1 cellular context compared by ENCODE assay signal in genomic region chr16:30697264-30698138, GRCh38.
A peak's percentile ranks its signal among the peaks of the same experiment; 100 is the strongest.
TF ChIP-seq lines count a peak whose summit lies in the region.

No MANE protein-coding gene starts in this region.

TF ChIP-seq in HepG2, 621 proteins besides CTCF, POLR2A, EP300 and RAD21 (continued from another document and continues in another):
- TF ChIP-seq ZHX2 (IDR thresholded peaks at IDR 0.05; ENCODE audit: low read depth) (no peak), ZHX2 (CRISPR knock-in tag; IDR thresholded peaks at IDR 0.05; ENCODE audit: borderline replicate concordance) (no peak), RFXAP (CRISPR knock-in tag; IDR thresholded peaks at IDR 0.05; ENCODE audit: borderline replicate concordance) (no peak), ZNF564 (CRISPR knock-in tag; IDR thresholded peaks at IDR 0.05) (no peak), ZNF670 (CRISPR knock-in tag; IDR thresholded peaks at IDR 0.05; ENCODE audit: borderline replicate concordance) (no peak), ZNF550 (CRISPR knock-in tag; IDR thresholded peaks at IDR 0.05; ENCODE audit: borderline replicate concordance) (peak; percentile 95), MEIS1 (CRISPR knock-in tag; IDR thresholded peaks at IDR 0.05; ENCODE audit: borderline replicate concordance) (no peak), ZNF44 (CRISPR knock-in tag; IDR thresholded peaks at IDR 0.05) (no peak), ZNF296 (CRISPR knock-in tag; conservative IDR thresholded peaks at IDR 0.05) (no peak), RFX3 (CRISPR knock-in tag; IDR thresholded peaks at IDR 0.05) (no peak), GTF3A (CRISPR knock-in tag; conservative IDR thresholded peaks at IDR 0.05) (0 out of 2 replicates have a peak, but pooled peaks have one; percentile 34), SUZ12 (IDR thresholded peaks at IDR 0.05; ENCODE audit: low read depth, low read length) (peak; percentile 80), NPAS2 (CRISPR knock-in tag; IDR thresholded peaks at IDR 0.05; ENCODE audit: borderline replicate concordance) (no peak), ZNF383 (CRISPR knock-in tag; IDR thresholded peaks at IDR 0.05; ENCODE audit: borderline replicate concordance) (no peak), ZNF230 (CRISPR knock-in tag; IDR thresholded peaks at IDR 0.05) (0 out of 2 replicates have a peak, but pooled peaks have one; percentile 11), ZNF274 (CRISPR knock-in tag; IDR thresholded peaks at IDR 0.05) (no peak), ZNF547 (CRISPR knock-in tag; IDR thresholded peaks at IDR 0.05) (no peak), MTA3 (CRISPR knock-in tag; IDR thresholded peaks at IDR 0.05) (no peak), ZBTB42 (CRISPR knock-in tag; IDR thresholded peaks at IDR 0.05) (no peak), ZFP90 (CRISPR knock-in tag; IDR thresholded peaks at IDR 0.05; ENCODE audit: borderline replicate concordance) (no peak), MED1 (CRISPR knock-in tag; IDR thresholded peaks at IDR 0.05) (no peak), MTA1 (CRISPR knock-in tag; IDR thresholded peaks at IDR 0.05; ENCODE audit: borderline replicate concordance) (no peak), ZMAT3 (CRISPR knock-in tag; conservative IDR thresholded peaks at IDR 0.05) (no peak), PHF5A (CRISPR knock-in tag; IDR thresholded peaks at IDR 0.05; ENCODE audit: low read depth, unreplicated experiment) (peak; percentile 20), ZNF292 (CRISPR knock-in tag; IDR thresholded peaks at IDR 0.05; ENCODE audit: borderline replicate concordance, low read depth) (0 out of 2 replicates have a peak, but pooled peaks have one; percentile 32), BORCS8-MEF2B (CRISPR knock-in tag; IDR thresholded peaks at IDR 0.05) (no peak), ZNF619 (CRISPR knock-in tag; IDR thresholded peaks at IDR 0.05) (peak; percentile 80; the same call in 1 of the 2 replicates), NFYB (CRISPR knock-in tag; IDR thresholded peaks at IDR 0.05) (no peak), REL (CRISPR knock-in tag; conservative IDR thresholded peaks at IDR 0.05) (no peak), EHMT2 (IDR thresholded peaks at IDR 0.05; ENCODE audit: borderline replicate concordance, low read depth, low read length) (no peak), ZNF350 (CRISPR knock-in tag; IDR thresholded peaks at IDR 0.05; ENCODE audit: borderline replicate concordance, low read depth) (no peak), ATAD3A (CRISPR knock-in tag; IDR thresholded peaks at IDR 0.05) (no peak), RERE (CRISPR knock-in tag; IDR thresholded peaks at IDR 0.05; ENCODE audit: low read depth) (no peak), SAP130 (CRISPR knock-in tag; IDR thresholded peaks at IDR 0.05; ENCODE audit: low read depth) (no peak; the same call in 1 of the 2 replicates), ZNF773 (CRISPR knock-in tag; IDR thresholded peaks at IDR 0.05; ENCODE audit: borderline replicate concordance) (no peak), POLR2G (IDR thresholded peaks at IDR 0.05; ENCODE audit: low read depth, low read length) (no peak), ZNF552 (CRISPR knock-in tag; IDR thresholded peaks at IDR 0.05; ENCODE audit: borderline replicate concordance) (no peak), MATR3 (CRISPR knock-in tag; IDR thresholded peaks at IDR 0.05) (no peak), ZNF784 (CRISPR knock-in tag; IDR thresholded peaks at IDR 0.05; ENCODE audit: borderline replicate concordance) (no peak), PHB2 (IDR thresholded peaks at IDR 0.05; ENCODE audit: partially characterized antibody) (no peak), NR2F6 (IDR thresholded peaks at IDR 0.05) (no peak), NR2F6 (CRISPR knock-in tag; IDR thresholded peaks at IDR 0.05) (no peak), MED8 (CRISPR knock-in tag; IDR thresholded peaks at IDR 0.05; ENCODE audit: insufficient replicate concordance) (no peak), NONO (IDR thresholded peaks at IDR 0.05) (no peak), NONO (CRISPR knock-in tag; conservative IDR thresholded peaks at IDR 0.05) (no peak), HMG20A (CRISPR knock-in tag; IDR thresholded peaks at IDR 0.05; ENCODE audit: borderline replicate concordance) (no peak), TERF1 (CRISPR knock-in tag; IDR thresholded peaks at IDR 0.05) (no peak), NCOA1 (CRISPR knock-in tag; IDR thresholded peaks at IDR 0.05) (no peak), ARNT2 (CRISPR knock-in tag; IDR thresholded peaks at IDR 0.05; ENCODE audit: low read depth) (no peak)
- TF ChIP-seq, protein P1, sequence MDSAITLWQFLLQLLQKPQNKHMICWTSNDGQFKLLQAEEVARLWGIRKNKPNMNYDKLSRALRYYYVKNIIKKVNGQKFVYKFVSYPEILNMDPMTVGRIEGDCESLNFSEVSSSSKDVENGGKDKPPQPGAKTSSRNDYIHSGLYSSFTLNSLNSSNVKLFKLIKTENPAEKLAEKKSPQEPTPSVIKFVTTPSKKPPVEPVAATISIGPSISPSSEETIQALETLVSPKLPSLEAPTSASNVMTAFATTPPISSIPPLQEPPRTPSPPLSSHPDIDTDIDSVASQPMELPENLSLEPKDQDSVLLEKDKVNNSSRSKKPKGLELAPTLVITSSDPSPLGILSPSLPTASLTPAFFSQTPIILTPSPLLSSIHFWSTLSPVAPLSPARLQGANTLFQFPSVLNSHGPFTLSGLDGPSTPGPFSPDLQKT (CRISPR knock-in tag; IDR thresholded peaks at IDR 0.05; ENCODE audit: borderline replicate concordance), result no peak
- TF ChIP-seq, protein P2, sequence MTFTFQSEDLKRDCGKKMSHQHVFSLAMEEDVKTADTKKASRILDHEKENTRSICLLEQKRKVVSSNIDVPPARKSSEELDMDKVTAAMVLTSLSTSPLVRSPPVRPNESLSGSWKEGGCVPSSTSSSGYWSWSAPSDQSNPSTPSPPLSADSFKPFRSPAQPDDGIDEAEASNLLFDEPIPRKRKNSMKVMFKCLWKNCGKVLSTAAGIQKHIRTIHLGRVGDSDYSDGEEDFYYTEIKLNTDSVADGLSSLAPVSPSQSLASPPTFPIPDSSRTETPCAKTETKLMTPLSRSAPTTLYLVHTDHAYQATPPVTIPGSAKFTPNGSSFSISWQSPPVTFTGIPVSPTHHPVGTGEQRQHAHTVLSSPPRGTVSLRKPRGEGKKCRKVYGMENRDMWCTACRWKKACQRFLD (CRISPR knock-in tag; IDR thresholded peaks at IDR 0.05; ENCODE audit: borderline replicate concordance), result no peak
- TF ChIP-seq, protein P3, sequence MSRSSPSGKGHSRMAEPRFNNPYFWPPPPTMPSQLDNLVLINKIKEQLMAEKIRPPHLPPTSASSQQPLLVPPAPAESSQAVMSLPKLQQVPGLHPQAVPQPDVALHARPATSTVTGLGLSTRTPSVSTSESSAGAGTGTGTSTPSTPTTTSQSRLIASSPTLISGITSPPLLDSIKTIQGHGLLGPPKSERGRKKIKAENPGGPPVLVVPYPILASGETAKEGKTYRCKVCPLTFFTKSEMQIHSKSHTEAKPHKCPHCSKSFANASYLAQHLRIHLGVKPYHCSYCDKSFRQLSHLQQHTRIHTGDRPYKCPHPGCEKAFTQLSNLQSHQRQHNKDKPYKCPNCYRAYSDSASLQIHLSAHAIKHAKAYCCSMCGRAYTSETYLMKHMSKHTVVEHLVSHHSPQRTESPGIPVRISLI (CRISPR knock-in tag; IDR thresholded peaks at IDR 0.05; ENCODE audit: borderline replicate concordance), result no peak
